ENCODE assay signal across 1 cellular context in the genomic region with DNA sequence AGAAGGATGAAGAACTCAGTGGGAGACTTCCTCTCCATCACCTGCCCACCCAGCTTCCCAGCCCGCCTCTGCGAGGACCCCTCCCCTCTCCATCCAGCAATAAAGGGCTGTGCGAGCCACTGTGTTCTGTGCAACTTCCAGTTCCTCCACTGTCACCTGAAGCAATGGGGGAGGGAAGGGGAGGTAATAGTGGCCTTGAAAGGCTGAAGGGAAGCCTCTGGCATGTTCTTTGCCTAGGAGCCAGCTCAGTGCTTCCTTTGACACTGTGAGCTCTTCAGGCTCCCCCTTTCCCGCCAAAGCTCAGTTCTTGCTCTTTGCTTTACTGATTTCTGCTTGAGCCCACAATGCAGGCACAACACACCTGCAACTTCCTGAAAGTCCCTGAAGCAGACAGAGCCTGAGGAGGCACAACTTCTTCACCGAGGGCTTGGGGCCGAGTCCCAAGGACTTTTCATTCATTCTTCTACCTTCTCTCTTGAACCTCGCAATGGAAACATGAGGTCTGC.
TF ChIP-seq lines count a peak whose summit lies in the region.

No MANE protein-coding gene starts in this region.

TF ChIP-seq in SK-N-SH, 30 proteins besides CTCF, POLR2A, EP300 and RAD21:
- no peak for TF ChIP-seq SIN3A (IDR thresholded peaks at IDR 0.05; ENCODE audit: borderline replicate concordance, low read depth, low read length)
- no peak for TF ChIP-seq GATA2 (CRISPR knock-in tag; IDR thresholded peaks at IDR 0.05)
- no peak for TF ChIP-seq TAF1 (IDR thresholded peaks at IDR 0.05; ENCODE audit: borderline replicate concordance, low read depth, low read length)
- no peak for TF ChIP-seq FOXJ3 (CRISPR knock-in tag; IDR thresholded peaks at IDR 0.05)
- TF ChIP-seq EZH2phosphoT487 (IDR thresholded peaks at IDR 0.05; ENCODE audit: borderline replicate concordance, low read depth): no peak
- TF ChIP-seq RFX5 (IDR thresholded peaks at IDR 0.05; ENCODE audit: low read length): no peak
- TF ChIP-seq, protein P1, sequence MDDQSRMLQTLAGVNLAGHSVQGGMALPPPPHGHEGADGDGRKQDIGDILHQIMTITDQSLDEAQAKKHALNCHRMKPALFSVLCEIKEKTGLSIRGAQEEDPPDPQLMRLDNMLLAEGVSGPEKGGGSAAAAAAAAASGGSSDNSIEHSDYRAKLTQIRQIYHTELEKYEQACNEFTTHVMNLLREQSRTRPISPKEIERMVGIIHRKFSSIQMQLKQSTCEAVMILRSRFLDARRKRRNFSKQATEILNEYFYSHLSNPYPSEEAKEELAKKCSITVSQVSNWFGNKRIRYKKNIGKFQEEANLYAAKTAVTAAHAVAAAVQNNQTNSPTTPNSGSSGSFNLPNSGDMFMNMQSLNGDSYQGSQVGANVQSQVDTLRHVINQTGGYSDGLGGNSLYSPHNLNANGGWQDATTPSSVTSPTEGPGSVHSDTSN (IDR thresholded peaks at IDR 0.05): no peak
- TF ChIP-seq MAX (IDR thresholded peaks at IDR 0.05; ENCODE audit: low read depth): no peak
- TF ChIP-seq FOSL2 (IDR thresholded peaks at IDR 0.05; ENCODE audit: borderline replicate concordance, low read depth): no peak
- TF ChIP-seq RCOR1 (IDR thresholded peaks at IDR 0.05; ENCODE audit: low read length): no peak
- no peak for TF ChIP-seq GABPA (IDR thresholded peaks at IDR 0.05; ENCODE audit: low read depth)
